In genomic region chr2:43038034-43038719, GRCh38 we compare ENCODE assay signal across 13 cellular contexts.
DNase-seq lines count a peak whose midpoint lies in the region; ATAC-seq, FAIRE-seq and TF ChIP-seq lines count a peak whose summit lies in the region.
"Had no signal": no experiment of that assay in that cellular context is flagged by ENCODE, and none has a peak within 500 bp of the region (broad histone marks: within the 10 kb centered on the region; RNA-seq: fewer than 3 reads in every experiment).

No MANE protein-coding gene starts in this region.

- no TSS peak for BruUV-seq in IMR-90 (replicated peaks; lab: Mats Ljungman, UMichigan)

- no peak for TF ChIP-seq POLR2A in IMR-90 (IDR thresholded peaks at IDR 0.05; ENCODE audit: low read depth, low read length)

- no peak overlapping the region for H3K4me3 ChIP-seq in IMR-90 (ENCODE audit: insufficient read depth, low read depth, low read length)
- H3K4me3 ChIP-seq in ascending aorta, result no peak overlapping the region
- H3K4me3 ChIP-seq in upper lobe of right lung, result no peak overlapping the region
- no peak overlapping the region for H3K4me3 ChIP-seq in CD8-positive, alpha-beta T cell (ENCODE audit: low read depth, low read length)
- H3K4me3 ChIP-seq: HAP-1 had no signal

- no peaks in the 10 kb centered on the region for H3K36me3 Mint-ChIP-seq in CD8-positive, alpha-beta T cell

- CTCF ChIA-PET in IMR-90 (lab: Yijun Ruan, JAX), result no interaction called here
- CTCF ChIA-PET in CD8-positive, alpha-beta T cell (lab: Charles Lee), result interaction anchor here (1.1 kb wide), 1 partner anchor 191 kb away, joined by 3 read pairs; no protein-coding TSS in a partner anchor

- H3K14ac ChIP-seq in IMR-90 (replicated peaks; ENCODE audit: low read depth, low read length), result peak overlapping the region; percentile 84

- in situ Hi-C loops in IMR-90 (cut with MboI; ENCODE audit: low sequenced_read_pairs), result no loop called here

- dilution Hi-C loops in IMR-90 (cut with HindIII; ENCODE audit: low sequenced_read_pairs, unreplicated experiment), result no loop called here

- DNase-seq in IMR-90, result peak; percentile 35
- DNase-seq in ascending aorta (ENCODE audit: low spot score in 2 of 2), result no peak
- peak; percentile 29 for DNase-seq in kidney tubule cell (ENCODE audit: low spot score)
- DNase-seq in upper lobe of right lung, result peak; percentile 41
- DNase-seq in frontal cortex (ENCODE audit: low spot score in 2 of 2), result no peak
- no peak for DNase-seq in CD8-positive, alpha-beta T cell
- DNase-seq: activated CD4-positive, alpha-beta T cell treated with anti-CD3 and anti-CD28 coated beads for 4 hours; activated T-cell treated with anti-CD3 and anti-CD28 coated beads, Interleukin-2, amount 50 U/mL, for 72 hours; NCI-H1092; stimulated activated naive CD8-positive, alpha-beta T cell treated with anti-CD3 and anti-CD28 coated beads, Interleukin-15, amount 100 ng/mL, for 72 hours had no signal

- H3K4me3 Mint-ChIP-seq in CD8-positive, alpha-beta T cell, result no peak overlapping the region
- H3K4me3 Mint-ChIP-seq: activated T-cell treated with anti-CD3 and anti-CD28 coated beads, Interleukin-2, amount 50 U/mL, for 72 hours; stimulated activated naive CD8-positive, alpha-beta T cell treated with anti-CD3 and anti-CD28 coated beads, Interleukin-15, amount 100 ng/mL, for 72 hours; T-helper 1 cell treated with Interleukin-12 subunit alpha and Interleukin-12 subunit beta and Interleukin-4 antibody, amounts not matched to agents 30 μg/mL and 1 μg/mL, for 36 hours had no signal

- H3K18ac ChIP-seq in IMR-90 (ENCODE audit: low read depth, low read length), result peak overlapping the region; percentile 9

- H3K36me3 ChIP-seq in IMR-90 (ENCODE audit: control insufficient read depth, insufficient read depth, low read length) (no peaks in the 10 kb centered on the region), ascending aorta (no peaks in the 10 kb centered on the region), upper lobe of right lung (no peaks in the 10 kb centered on the region)
- H3K36me3 ChIP-seq in CD8-positive, alpha-beta T cell (ENCODE audit: insufficient read depth, low read length), result no peaks in the 10 kb centered on the region
- H3K36me3 ChIP-seq: HAP-1 had no signal

- H4K5ac ChIP-seq in IMR-90 (ENCODE audit: low read depth, low read length), result peak overlapping the region; percentile 49; the same call in 1 of the 2 replicates

- H3K4me1 ChIP-seq in IMR-90 (ENCODE audit: control insufficient read depth, insufficient read depth, low read length), result peaks cover 30% of the 10 kb centered on the region
- peaks cover 6 to 17% of the 10 kb centered on the region in 2 donors for H3K4me1 ChIP-seq in ascending aorta
- no peaks in the 10 kb centered on the region for H3K4me1 ChIP-seq in upper lobe of right lung
- H3K4me1 ChIP-seq in CD8-positive, alpha-beta T cell (ENCODE audit: insufficient read depth, low read length), result peaks cover 23% of the 10 kb centered on the region
- H3K4me1 ChIP-seq: HAP-1 had no signal

- no peaks in the 10 kb centered on the region for H3K27me3 Mint-ChIP-seq in CD8-positive, alpha-beta T cell (ENCODE audit: low read depth)
- H3K27me3 Mint-ChIP-seq: stimulated activated naive CD8-positive, alpha-beta T cell treated with anti-CD3 and anti-CD28 coated beads, Interleukin-15, amount 100 ng/mL, for 72 hours had no signal

- H3K23ac ChIP-seq in IMR-90 (ENCODE audit: low read depth, low read length), result no peak overlapping the region

- peak overlapping the region; percentile 97; the same call in 2 of the 3 replicates for H2BK15ac ChIP-seq in IMR-90 (ENCODE audit: low read depth, low read length)

- H3K4me2 ChIP-seq in IMR-90 (ENCODE audit: low read depth, low read length), result no peak overlapping the region

- peak overlapping the region; percentile 85 for H3K4ac ChIP-seq in IMR-90 (ENCODE audit: low read depth, low read length)

- intact Hi-C loops in IMR-90 (cut with micrococcal nuclease), result no loop called here
- intact Hi-C loops in ascending aorta (cut with DNase I), result no loop called here
- intact Hi-C loops in upper lobe of right lung (cut with DNase I), result no loop called here
- intact Hi-C loops in CD8-positive, alpha-beta T cell (cut with DNase I, micrococcal nuclease), result loop anchor here in 1 of 2 experiments (1.0 kb wide), 1 partner anchor 26 kb away; no protein-coding TSS in a partner anchor

- FAIRE-seq in frontal cortex (lab: Jason Lieb, UNC), result no peak

- no peak overlapping the region for H2AK9ac ChIP-seq in IMR-90 (replicated peaks; ENCODE audit: low read depth, low read length, poor library complexity)

- no peaks in the 10 kb centered on the region for H3K9me3 Mint-ChIP-seq in CD8-positive, alpha-beta T cell
- H3K9me3 Mint-ChIP-seq: activated T-cell treated with anti-CD3 and anti-CD28 coated beads, Interleukin-2, amount 50 U/mL, for 72 hours; stimulated activated naive CD8-positive, alpha-beta T cell treated with anti-CD3 and anti-CD28 coated beads, Interleukin-15, amount 100 ng/mL, for 72 hours; T-helper 1 cell treated with Interleukin-12 subunit alpha and Interleukin-12 subunit beta and Interleukin-4 antibody, amounts not matched to agents 30 μg/mL and 1 μg/mL, for 36 hours had no signal

- H3K27ac Mint-ChIP-seq in CD8-positive, alpha-beta T cell, result no peak overlapping the region
- H3K27ac Mint-ChIP-seq: activated T-cell treated with anti-CD3 and anti-CD28 coated beads, Interleukin-2, amount 50 U/mL, for 72 hours; stimulated activated naive CD8-positive, alpha-beta T cell treated with anti-CD3 and anti-CD28 coated beads, Interleukin-15, amount 100 ng/mL, for 72 hours; T-helper 1 cell treated with Interleukin-12 subunit alpha and Interleukin-12 subunit beta and Interleukin-4 antibody, amounts not matched to agents 30 μg/mL and 1 μg/mL, for 36 hours had no signal

- H3K27ac ChIP-seq in IMR-90 (ENCODE audit: insufficient read depth, low read length) (peak overlapping the region; percentile 42; the same call in 1 of the 2 replicates), ascending aorta (peak overlapping the region; percentile 39 to 40), upper lobe of right lung (no peak overlapping the region)
- H3K27ac ChIP-seq in CD8-positive, alpha-beta T cell (ENCODE audit: low read depth, low read length), result no peak overlapping the region

- H4K91ac ChIP-seq in IMR-90 (ENCODE audit: insufficient read depth, low read depth, low read length), result peak overlapping the region; percentile 72

- POLR2A ChIA-PET in IMR-90 (lab: Charles Lee; ENCODE audit: unreplicated experiment), result no interaction called here
- POLR2A ChIA-PET in CD8-positive, alpha-beta T cell (lab: Charles Lee), result interaction anchor here (1.2 kb wide), 1 partner anchor 9 kb away, joined by 3 read pairs; no protein-coding TSS in a partner anchor

- no peaks in the 10 kb centered on the region for H4K20me1 ChIP-seq in IMR-90 (ENCODE audit: insufficient read depth, low read length)

- TF ChIP-seq RAD21 in IMR-90 (IDR thresholded peaks at IDR 0.05; ENCODE audit: low read length), result no peak

- peak overlapping the region; percentile 69 for H2AFZ ChIP-seq in IMR-90 (replicated peaks; ENCODE audit: low read length, poor library complexity)

- H4K8ac ChIP-seq in IMR-90 (ENCODE audit: low read depth in 2 of 2, low read length in 2 of 2), result peak overlapping the region; percentile 38 to 78; a peak in 2 of 4 replicates

- ATAC-seq in IMR-90 (ENCODE audit: low read depth) (no peak), upper lobe of right lung (no peak), GM19324 (IDR thresholded peaks at IDR 0.05; ENCODE audit: low FRiP score, unreplicated experiment) (no peak)
- ATAC-seq in CD8-positive, alpha-beta T cell, result no peak
- ATAC-seq: activated T-cell treated with anti-CD3 and anti-CD28 coated beads, Interleukin-2, amount 50 U/mL, for 72 hours; stimulated activated naive CD8-positive, alpha-beta T cell treated with anti-CD3 and anti-CD28 coated beads, Interleukin-15, amount 100 ng/mL, for 72 hours had no signal

- H3K9me1 ChIP-seq in IMR-90 (ENCODE audit: insufficient read depth, low read length), result peaks cover 22% of the 10 kb centered on the region

- peak overlapping the region; percentile 92 for H2BK120ac ChIP-seq in IMR-90 (ENCODE audit: low read depth, low read length)

- H3K27me3 ChIP-seq in IMR-90 (ENCODE audit: control insufficient read depth, insufficient read depth, low read length) (no peaks in the 10 kb centered on the region), ascending aorta (no peaks in the 10 kb centered on the region), upper lobe of right lung (no peaks in the 10 kb centered on the region)
- H3K27me3 ChIP-seq in CD8-positive, alpha-beta T cell (ENCODE audit: insufficient read depth, low read length), result no peaks in the 10 kb centered on the region

- H2AK5ac ChIP-seq in IMR-90 (ENCODE audit: low read depth, low read length), result peak overlapping the region; percentile 54; the same call in 1 of the 2 replicates

- no peak overlapping the region for H3K56ac ChIP-seq in IMR-90 (ENCODE audit: extremely low read depth, insufficient read depth, low read length)

- no CpG with 5 or more reads among the region's 9 CpGs for WGBS in IMR-90 (ENCODE audit: extremely low coverage in 2 of 2, insufficient read length in 1 of 2), 2 experiments

- peaks cover 19% of the 10 kb centered on the region for H3K4me1 Mint-ChIP-seq in CD8-positive, alpha-beta T cell (ENCODE audit: low read depth)

- peaks cover 0 to 6% of the 10 kb centered on the region in 2 experiments; a peak in 1 of 4 replicates for H3K79me1 ChIP-seq in IMR-90 (ENCODE audit: low read depth in 1 of 2, low read length in 2 of 2)

- no peak overlapping the region for H2BK5ac ChIP-seq in IMR-90 (ENCODE audit: low read depth, low read length, poor library complexity, severe bottlenecking)

- H3K9ac ChIP-seq in IMR-90 (ENCODE audit: low read depth, low read length), result no peak overlapping the region

- H2BK20ac ChIP-seq in IMR-90 (ENCODE audit: low read depth, low read length), result peak overlapping the region; percentile 96

- H3K9me3 ChIP-seq in IMR-90 (ENCODE audit: control insufficient read depth, insufficient read depth, low read length) (no peaks in the 10 kb centered on the region), ascending aorta (no peaks in the 10 kb centered on the region), upper lobe of right lung (no peaks in the 10 kb centered on the region)
- H3K9me3 ChIP-seq in CD8-positive, alpha-beta T cell (ENCODE audit: low read length), result no peaks in the 10 kb centered on the region
- H3K9me3 ChIP-seq: HAP-1 had no signal

- no peak for TF ChIP-seq CTCF in IMR-90 (conservative IDR thresholded peaks at IDR 0.05; ENCODE audit: low read depth, low read length)
- TF ChIP-seq CTCF in ascending aorta (IDR thresholded peaks at IDR 0.05), result no peak
- TF ChIP-seq CTCF in upper lobe of right lung (IDR thresholded peaks at IDR 0.05), result no peak
- TF ChIP-seq CTCF in CD8-positive, alpha-beta T cell (IDR thresholded peaks at IDR 0.05), result no peak

TF ChIP-seq in IMR-90, 13 proteins besides CTCF, POLR2A, EP300 and RAD21 (continues in another document):
- TF ChIP-seq CEBPB (IDR thresholded peaks at IDR 0.05; ENCODE audit: low read depth, low read length) (no peak), SMC3 (IDR thresholded peaks at IDR 0.05; ENCODE audit: low read depth, low read length) (no peak), MAFK (IDR thresholded peaks at IDR 0.05; ENCODE audit: low read depth, low read length) (no peak), CHD1 (IDR thresholded peaks at IDR 0.05; ENCODE audit: low read depth, low read length) (no peak), NFE2L2 (IDR thresholded peaks at IDR 0.05; ENCODE audit: low read depth, low read length) (no peak), RCOR1 (IDR thresholded peaks at IDR 0.05; ENCODE audit: insufficient replicate concordance, low read length) (no peak)

Comparison
In these comparisons a context has a peak if more than half of its experiments do, and no peak if none do; other contexts are left out.
1. DNase-seq: peak in IMR-90 (single experiment), kidney tubule cell (single experiment) and upper lobe of right lung (single experiment); none in ascending aorta (0 of 2), frontal cortex (0 of 2) and CD8-positive, alpha-beta T cell (0 of 7).
2. H3K27ac ChIP-seq: peak in IMR-90 (single experiment) and ascending aorta (2 of 2); none in upper lobe of right lung (single experiment) and CD8-positive, alpha-beta T cell (single experiment).